16 cellular contexts compared by ENCODE assay signal in genomic region chr15:78712797-78713515, GRCh38.
"Had no signal": no experiment of that assay in that cellular context is flagged by ENCODE, and none has a peak within 500 bp of the region (broad histone marks: within the 10 kb centered on the region; RNA-seq: fewer than 3 reads in every experiment).

No MANE protein-coding gene starts in this region.

- DNase-seq: activated CD4-positive, alpha-beta T cell treated with anti-CD3 and anti-CD28 coated beads, Interleukin-2, amount 50 U/mL, for 4 hours; activated naive CD4-positive, alpha-beta T cell treated with anti-CD3 and anti-CD28 coated beads for 36 hours; activated T-cell treated with anti-CD3 and anti-CD28 coated beads, Interleukin-2, amount 50 U/mL, for 4 hours; body of pancreas; caudate nucleus; dorsolateral prefrontal cortex; foreskin fibroblast; kidney; left lung; mammary epithelial cell; nephron progenitor cell; nucleus accumbens; stimulated activated naive CD8-positive, alpha-beta T cell treated with anti-CD3 and anti-CD28 coated beads, Interleukin-15, Interleukin-2, amounts not matched to agents 100 U/mL and 50 U/mL, for 24 hours; substantia nigra had no signal

- ATAC-seq: activated T-cell treated with anti-CD3 and anti-CD28 coated beads, Interleukin-2, amount 50 U/mL, for 4 hours; body of pancreas; left lung; stimulated activated naive CD8-positive, alpha-beta T cell treated with anti-CD3 and anti-CD28 coated beads, Interleukin-15, Interleukin-2, amounts not matched to agents 100 U/mL and 50 U/mL, for 24 hours had no signal

- H3K4me1 ChIP-seq: left lung had no signal

- H3K9me3 ChIP-seq: body of pancreas, left lung had no signal

- H3K36me3 ChIP-seq: left lung, tibial nerve had no signal

- FAIRE-seq: kidney, urothelium cell line had no signal

- H3K27ac ChIP-seq: body of pancreas, dorsolateral prefrontal cortex, left lung, tibial nerve had no signal

- H3K4me3 ChIP-seq: body of pancreas, dorsolateral prefrontal cortex, left lung, tibial nerve had no signal

- H3K27me3 ChIP-seq: body of pancreas had no signal
